18 cellular contexts compared by ENCODE assay signal in genomic region chr1:74895411-74895810, GRCh38.
DNase-seq lines count a peak whose midpoint lies in the region; ATAC-seq, FAIRE-seq and TF ChIP-seq lines count a peak whose summit lies in the region.
"Had no signal": no experiment of that assay in that cellular context is flagged by ENCODE, and none has a peak within 500 bp of the region (broad histone marks: within the 10 kb centered on the region; RNA-seq: fewer than 3 reads in every experiment).

No MANE protein-coding gene starts in this region.

- H2BK120ac ChIP-seq in H1 (replicated peaks; ENCODE audit: low read depth, low read length) = no peak overlapping the region

- TF ChIP-seq EP300 in H1 (IDR thresholded peaks at IDR 0.05; ENCODE audit: borderline replicate concordance in 1 of 2, low read depth in 2 of 2, low read length in 2 of 2) = no peak

- H3K9me3 ChIP-seq in Loucy (ENCODE audit: insufficient read depth, low read depth, low read length) (peaks cover 29% of the 10 kb centered on the region; the same call in 1 of the 2 replicates), H1 (ENCODE audit: insufficient read depth in 2 of 2, low read depth in 1 of 2, low read length in 1 of 2) (no peaks in the 10 kb centered on the region)

- H3K27ac Mint-ChIP-seq in activated CD8-positive, alpha-beta T cell treated with anti-CD3 and anti-CD28 coated beads, Interleukin-2, amount 10 ng/mL, durations not matched to agents 7 days and 5 days = no peak overlapping the region
- H3K27ac Mint-ChIP-seq: CD4-positive, alpha-beta memory T cell; H9 had no signal

- H3K36me3 ChIP-seq in Loucy (ENCODE audit: insufficient read depth, low read length) (no peaks in the 10 kb centered on the region), H1 (ENCODE audit: control insufficient read depth in 2 of 4, insufficient read depth in 4 of 4, low read length in 3 of 4) (no peaks in the 10 kb centered on the region)

- POLR2A ChIA-PET in H1 (lab: Charles Lee; ENCODE audit: partially characterized antibody) = no interaction called here
- POLR2A ChIA-PET in activated CD8-positive, alpha-beta T cell treated with anti-CD3 and anti-CD28 coated beads, Interleukin-2, amount 10 ng/mL, durations not matched to agents 7 days and 5 days (lab: Charles Lee) = no interaction called here

- no peaks in the 10 kb centered on the region for H3K9me2 ChIP-seq in Loucy (replicated peaks; ENCODE audit: low read depth, low read length)

- TF ChIP-seq RAD21 in H1 (IDR thresholded peaks at IDR 0.05 in 1 of 2, conservative IDR thresholded peaks at IDR 0.05 in 1 of 2; ENCODE audit: low read depth in 2 of 2, low read length in 2 of 2) = no peak

- no peak overlapping the region for H3K4ac ChIP-seq in H1 (replicated peaks; ENCODE audit: insufficient read length, low read depth, low read length)

- no peak overlapping the region for H4K91ac ChIP-seq in H1 (replicated peaks; ENCODE audit: insufficient read length, low read length)

- H3K4me3 ChIP-seq in Loucy (ENCODE audit: low read length, poor library complexity, severe bottlenecking) (peak overlapping the region; percentile 52), H1 (ENCODE audit: extremely low read depth in 1 of 4, insufficient read depth in 2 of 4, low read depth in 3 of 4, low read length in 4 of 4) (no peak overlapping the region)
- H3K4me3 ChIP-seq: GM23248 had no signal

- H3K4me1 Mint-ChIP-seq in activated CD8-positive, alpha-beta T cell treated with anti-CD3 and anti-CD28 coated beads, Interleukin-2, amount 10 ng/mL, durations not matched to agents 7 days and 5 days (ENCODE audit: low read depth) = no peaks in the 10 kb centered on the region
- H3K4me1 Mint-ChIP-seq: CD4-positive, alpha-beta memory T cell had no signal

- H3K56ac ChIP-seq in H1 (replicated peaks; ENCODE audit: insufficient read length, low read depth, low read length) = no peak overlapping the region

- TF ChIP-seq CTCF in Loucy (conservative IDR thresholded peaks at IDR 0.05; ENCODE audit: low read length) (no peak), H1 (IDR thresholded peaks at IDR 0.05; ENCODE audit: control extremely low read depth in 1 of 3, insufficient read depth in 1 of 3, low read depth in 1 of 3, low read length in 3 of 3) (no peak)

- no peaks in the 10 kb centered on the region for H3K23me2 ChIP-seq in H1 (ENCODE audit: low read depth, low read length)

- peaks cover 14% of the 10 kb centered on the region; the same call in 1 of the 2 replicates for H3F3A ChIP-seq in Loucy (ENCODE audit: low read depth)

- no peak overlapping the region for H2BK15ac ChIP-seq in H1 (ENCODE audit: low read length)

- H2BK12ac ChIP-seq in H1 (ENCODE audit: low read depth, low read length) = no peak overlapping the region

- WGBS in H1 (ENCODE audit: extremely low coverage in 1 of 2, insufficient coverage in 1 of 2, insufficient read length in 1 of 2, insufficient replicate concordance in 2 of 2, low coverage in 1 of 2, low lambda C conversion rate in 2 of 2, missing lambda C conversion rate in 1 of 2), 2 experiments = 80% methylated on average over 3 of the region's 3 CpGs; no CpG with 5 or more reads in 1 of the 2 experiments

- H3K27me3 ChIP-seq in Loucy (ENCODE audit: insufficient read depth, low read length, poor library complexity, severe bottlenecking) = no peaks in the 10 kb centered on the region
- no peaks in the 10 kb centered on the region for H3K27me3 ChIP-seq in H1 (replicated peaks in 1 of 4; ENCODE audit: control insufficient read depth in 3 of 4, extremely low read depth in 1 of 4, insufficient read depth in 3 of 4, low read length in 3 of 4)

- CTCF ChIA-PET in H1 (lab: Charles Lee; ENCODE audit: partially characterized antibody) = no interaction called here
- CTCF ChIA-PET in activated CD8-positive, alpha-beta T cell treated with anti-CD3 and anti-CD28 coated beads, Interleukin-2, amount 10 ng/mL, durations not matched to agents 7 days and 5 days (lab: Charles Lee) = no interaction called here

- H3K9ac ChIP-seq in Loucy (ENCODE audit: low read depth, low read length, poor library complexity, severe bottlenecking) = peak overlapping the region; percentile 36
- no peak overlapping the region for H3K9ac ChIP-seq in H1 (replicated peaks in 1 of 4; ENCODE audit: extremely low read depth in 1 of 4, low read depth in 3 of 4, low read length in 3 of 4)
- H3K9ac ChIP-seq: GM23248 had no signal

- no peak overlapping the region for H3K18ac ChIP-seq in H1 (ENCODE audit: extremely low read depth, low read length)

- no peaks in the 10 kb centered on the region for H3K79me1 ChIP-seq in H1 (ENCODE audit: low read depth, low read length)

- H3K4me1 ChIP-seq in Loucy (ENCODE audit: insufficient read depth, low read length, poor library complexity, severe bottlenecking) (peaks cover 40% of the 10 kb centered on the region), H1 (replicated peaks in 1 of 4; ENCODE audit: control insufficient read depth in 3 of 4, insufficient read depth in 4 of 4, low read length in 3 of 4) (no peaks in the 10 kb centered on the region)

- no peak overlapping the region for H3K14ac ChIP-seq in H1 (ENCODE audit: insufficient read length)

- H2AFZ ChIP-seq in Loucy (ENCODE audit: low read length) (peak overlapping the region; percentile 6; the same call in 1 of the 2 replicates), H1 (ENCODE audit: low read length) (0 out of 2 replicates have a peak overlapping the region, but pooled peaks have one; percentile 79)
- H2AFZ ChIP-seq: GM23248 had no signal

- H2BK20ac ChIP-seq in H1 (ENCODE audit: low read length) = no peak overlapping the region

- no peak overlapping the region for H3K4me3 Mint-ChIP-seq in activated CD8-positive, alpha-beta T cell treated with anti-CD3 and anti-CD28 coated beads, Interleukin-2, amount 10 ng/mL, durations not matched to agents 7 days and 5 days
- H3K4me3 Mint-ChIP-seq: CD4-positive, alpha-beta memory T cell; H9 had no signal

- ATAC-seq in GM21423 (IDR thresholded peaks at IDR 0.05; ENCODE audit: unreplicated experiment) = no peak
- ATAC-seq in activated CD8-positive, alpha-beta T cell treated with anti-CD3 and anti-CD28 coated beads, Interleukin-2, amount 10 ng/mL, durations not matched to agents 7 days and 5 days = no peak
- ATAC-seq: HCT116 had no signal

- H3K27me3 Mint-ChIP-seq in activated CD8-positive, alpha-beta T cell treated with anti-CD3 and anti-CD28 coated beads, Interleukin-2, amount 10 ng/mL, durations not matched to agents 7 days and 5 days (ENCODE audit: low read depth) = no peaks in the 10 kb centered on the region
- H3K27me3 Mint-ChIP-seq: CD4-positive, alpha-beta memory T cell had no signal

- no peak overlapping the region for H2AK5ac ChIP-seq in H1 (ENCODE audit: low read depth, low read length)

- no peak overlapping the region for H4K8ac ChIP-seq in H1 (ENCODE audit: extremely low read depth, insufficient read depth, low read length)

- H2BK5ac ChIP-seq in H1 (ENCODE audit: low read depth, low read length) = no peak overlapping the region

- TF ChIP-seq POLR2A in H1 (IDR thresholded peaks at IDR 0.05; ENCODE audit: control extremely low read depth in 1 of 2, low read depth in 2 of 2, low read length in 2 of 2) = no peak

- H3K79me2 ChIP-seq in Loucy (ENCODE audit: insufficient read depth, low read length) (no peaks in the 10 kb centered on the region), H1 (ENCODE audit: control insufficient read depth in 1 of 2, insufficient read depth in 2 of 2, low read length in 2 of 2) (no peaks in the 10 kb centered on the region)

- H3K27ac ChIP-seq in H1 (ENCODE audit: low read depth, low read length) = no peak overlapping the region
- H3K27ac ChIP-seq: GM23248 had no signal

- no peak overlapping the region for H3K23ac ChIP-seq in H1 (ENCODE audit: insufficient read length)

- H4K5ac ChIP-seq in H1 (ENCODE audit: insufficient read length, low read depth, low read length) = no peak overlapping the region

- FAIRE-seq in H1 (lab: Jason Lieb, UNC) = no peak
- FAIRE-seq: GM12891, GM18507 had no signal

- no peaks in the 10 kb centered on the region for H3K9me3 Mint-ChIP-seq in activated CD8-positive, alpha-beta T cell treated with anti-CD3 and anti-CD28 coated beads, Interleukin-2, amount 10 ng/mL, durations not matched to agents 7 days and 5 days (ENCODE audit: insufficient read depth)

- peak; percentile 13 for DNase-seq in NCI-H82 (lab: John Stamatoyannopoulos, UW)
- no peak for DNase-seq in NCI-H82 treated with DMSO at 0.1 percent for 48 hours (lab: John Stamatoyannopoulos, UW; ENCODE audit: unreplicated experiment)
- DNase-seq in H1 (ENCODE audit: low read depth in 1 of 2, low spot score in 2 of 2) = no peak
- no peak for DNase-seq in activated CD8-positive, alpha-beta T cell treated with anti-CD3 and anti-CD28 coated beads, Interleukin-2, amount 10 ng/mL, durations not matched to agents 7 days and 5 days
- DNase-seq: C1 segment of cervical spinal cord; Calu3; CD4-positive, alpha-beta memory T cell; COR-L47; DMS53; DMS79 treated with DMSO at 0.1 percent for 48 hours; GF-D8; GM23248; H9 had no signal

- H4K20me1 ChIP-seq in Loucy (ENCODE audit: insufficient read depth, low read length, poor library complexity, severe bottlenecking) (no peaks in the 10 kb centered on the region), H1 (replicated peaks in 1 of 2; ENCODE audit: control insufficient read depth in 1 of 2, insufficient read depth in 2 of 2, low read length in 2 of 2) (no peaks in the 10 kb centered on the region)

- H3K36me3 Mint-ChIP-seq in activated CD8-positive, alpha-beta T cell treated with anti-CD3 and anti-CD28 coated beads, Interleukin-2, amount 10 ng/mL, durations not matched to agents 7 days and 5 days (ENCODE audit: low read depth) = no peaks in the 10 kb centered on the region
- H3K36me3 Mint-ChIP-seq: CD4-positive, alpha-beta memory T cell had no signal

- H3K4me2 ChIP-seq in Loucy (ENCODE audit: low read depth, low read length, poor library complexity, severe bottlenecking) = peak overlapping the region; percentile 66
- H3K4me2 ChIP-seq in H1 (ENCODE audit: insufficient read depth in 1 of 2, low read depth in 2 of 2, low read length in 2 of 2) = no peak overlapping the region

TF ChIP-seq in H1, 55 proteins besides CTCF, POLR2A, EP300 and RAD21 (continues in another document):
- TF ChIP-seq GTF2F1 (IDR thresholded peaks at IDR 0.05; ENCODE audit: borderline replicate concordance, low read depth, low read length) = no peak
- no peak for TF ChIP-seq SRF (IDR thresholded peaks at IDR 0.05; ENCODE audit: low read depth, low read length)
- no peak for TF ChIP-seq PHF8 (conservative IDR thresholded peaks at IDR 0.05; ENCODE audit: low read depth, low read length)
- no peak for TF ChIP-seq HDAC2 (IDR thresholded peaks at IDR 0.05; ENCODE audit: borderline replicate concordance in 1 of 2, low read depth in 2 of 2, low read length in 2 of 2)
- no peak for TF ChIP-seq CBX8 (IDR thresholded peaks at IDR 0.05; ENCODE audit: borderline replicate concordance, low read depth, low read length)
- TF ChIP-seq MAX (IDR thresholded peaks at IDR 0.05) = no peak
- no peak for TF ChIP-seq CTBP2 (IDR thresholded peaks at IDR 0.05; ENCODE audit: borderline replicate concordance, insufficient read depth, insufficient read length, low read length)
- TF ChIP-seq POLR2AphosphoS5 (IDR thresholded peaks at IDR 0.05; ENCODE audit: low read depth, low read length) = no peak
